ENCODE assay signal across 29 cellular contexts in genomic region chr7:112184455-112184854, GRCh38.
"Had no signal": no experiment of that assay in that cellular context is flagged by ENCODE, and none has a peak within 500 bp of the region (broad histone marks: within the 10 kb centered on the region; RNA-seq: fewer than 3 reads in every experiment).

No MANE protein-coding gene starts in this region.

- H3K9me3 Mint-ChIP-seq: activated B cell treated with CpG ODN at 0.5 μM for 24 hours; activated T-cell treated with anti-CD3 and anti-CD28 coated beads, Interleukin-2, amount 50 U/mL, for 4 hours; activated T-helper 2 cell treated with anti-CD3 and anti-CD28 coated beads, Interferon-gamma antibody, Interleukin-2, Interleukin-4, amounts not matched to agents 10 μg/mL and 5 μg/mL and 100 μg/mL, durations not matched to agents 14 hours and 24 hours and 36 hours; central memory CD8-positive, alpha-beta T cell; endodermal cell; immature natural killer cell; natural killer cell treated with Interleukin-12 subunit alpha and Interleukin-12 subunit beta and Interleukin-15 and Interleukin-18, amount 100 ng/mL, for 72 hours; stimulated activated naive CD8-positive, alpha-beta T cell treated with anti-CD3 and anti-CD28 coated beads, Interleukin-15, Interleukin-2, amounts not matched to agents 100 ng/mL and 50 ng/mL, for 24 hours; T-helper 1 cell treated with Interleukin-12 subunit alpha and Interleukin-12 subunit beta and Interleukin-4 antibody, amounts not matched to agents 30 μg/mL and 1 μg/mL, for 36 hours had no signal

- ATAC-seq: activated CD4-positive, alpha-beta T cell treated with anti-CD3 and anti-CD28 coated beads for 36 hours; activated T-cell treated with anti-CD3 and anti-CD28 coated beads, Interleukin-2, amount 50 U/mL, for 4 hours; natural killer cell treated with Interleukin-12 subunit alpha and Interleukin-12 subunit beta and Interleukin-15 and Interleukin-18, amount 100 ng/mL, for 72 hours; psoas muscle; right cardiac atrium had no signal

- H3K4me1 Mint-ChIP-seq: activated B cell treated with CpG ODN at 0.5 μM for 24 hours; activated CD4-positive, alpha-beta T cell treated with anti-CD3 and anti-CD28 coated beads for 36 hours; central memory CD8-positive, alpha-beta T cell; immature natural killer cell had no signal

- FAIRE-seq: astrocyte had no signal

- DNase-seq: activated B cell treated with CpG ODN at 0.5 μM for 24 hours; activated CD4-positive, alpha-beta T cell treated with anti-CD3 and anti-CD28 coated beads for 36 hours; activated CD4-positive, alpha-beta T cell treated with anti-CD3 and anti-CD28 coated beads, Interleukin-2, amount 50 U/mL, for 4 hours; activated CD8-positive, alpha-beta memory T cell treated with anti-CD3 and anti-CD28 coated beads for 24 hours; activated CD8-positive, alpha-beta memory T cell treated with anti-CD3 and anti-CD28 coated beads, Interleukin-2, amount 50 U/mL, for 4 hours; activated naive CD4-positive, alpha-beta T cell; activated T-cell treated with anti-CD3 and anti-CD28 coated beads, Interleukin-2, amount 50 U/mL, for 4 hours; adrenal gland; endodermal cell; immature natural killer cell; left ventricle myocardium inferior; mammary epithelial cell; ovary; psoas muscle; right cardiac atrium; stimulated activated CD4-positive, alpha-beta T cell treated with anti-CD3 and anti-CD28 coated beads, Interleukin-12 subunit alpha, Interleukin-12 subunit beta, amount 100 ng/mL, for 4 hours; stimulated activated CD4-positive, alpha-beta T cell treated with anti-CD3 and anti-CD28 coated beads, Interleukin-4, amount 100 ng/mL, for 4 hours; transverse colon had no signal

- H3K36me3 ChIP-seq: adrenal gland, left ventricle myocardium inferior, neutrophil, ovary, suprapubic skin, transverse colon, vagina had no signal

- H3K9me3 ChIP-seq: adrenal gland, left ventricle myocardium inferior, neutrophil, ovary, psoas muscle, suprapubic skin, transverse colon, vagina had no signal

- H3K27ac ChIP-seq: adrenal gland, coronary artery, neutrophil, ovary, suprapubic skin, transverse colon, vagina had no signal

- H3K27ac Mint-ChIP-seq: activated B cell treated with CpG ODN at 0.5 μM for 24 hours; activated CD4-positive, alpha-beta T cell treated with anti-CD3 and anti-CD28 coated beads for 36 hours; activated naive CD8-positive, alpha-beta T cell; activated T-helper 2 cell treated with anti-CD3 and anti-CD28 coated beads, Interferon-gamma antibody, Interleukin-2, Interleukin-4, amounts not matched to agents 10 μg/mL and 5 μg/mL and 100 μg/mL, durations not matched to agents 14 hours and 24 hours and 36 hours; endodermal cell; immature natural killer cell; natural killer cell treated with Interleukin-12 subunit alpha and Interleukin-12 subunit beta and Interleukin-15 and Interleukin-18, amount 100 ng/mL, for 72 hours; stimulated activated naive CD8-positive, alpha-beta T cell treated with anti-CD3 and anti-CD28 coated beads, Interleukin-15, Interleukin-2, amounts not matched to agents 100 ng/mL and 50 ng/mL, for 24 hours; T-helper 1 cell treated with Interleukin-12 subunit alpha and Interleukin-12 subunit beta and Interleukin-4 antibody, amounts not matched to agents 30 μg/mL and 1 μg/mL, for 36 hours had no signal

- H3K36me3 Mint-ChIP-seq: activated naive CD8-positive, alpha-beta T cell; immature natural killer cell; natural killer cell treated with Interleukin-12 subunit alpha and Interleukin-12 subunit beta and Interleukin-15 and Interleukin-18, amount 100 ng/mL, for 72 hours had no signal

- H3K4me3 Mint-ChIP-seq: activated B cell treated with CpG ODN at 0.5 μM for 24 hours; activated CD4-positive, alpha-beta T cell treated with anti-CD3 and anti-CD28 coated beads for 36 hours; activated naive CD8-positive, alpha-beta T cell; activated T-cell treated with anti-CD3 and anti-CD28 coated beads, Interleukin-2, amount 50 U/mL, for 4 hours; central memory CD8-positive, alpha-beta T cell; endodermal cell; immature natural killer cell; natural killer cell treated with Interleukin-12 subunit alpha and Interleukin-12 subunit beta and Interleukin-15 and Interleukin-18, amount 100 ng/mL, for 72 hours; stimulated activated naive CD8-positive, alpha-beta T cell treated with anti-CD3 and anti-CD28 coated beads, Interleukin-15, Interleukin-2, amounts not matched to agents 100 ng/mL and 50 ng/mL, for 24 hours; T-helper 1 cell treated with Interleukin-12 subunit alpha and Interleukin-12 subunit beta and Interleukin-4 antibody, amounts not matched to agents 30 μg/mL and 1 μg/mL, for 36 hours had no signal

- H3K4me3 ChIP-seq: adrenal gland, coronary artery, left ventricle myocardium inferior, ovary, psoas muscle, suprapubic skin, transverse colon, vagina had no signal

- H3K27me3 ChIP-seq: adrenal gland, neutrophil, ovary, suprapubic skin, transverse colon, vagina had no signal
